In genomic region chr6:12456343-12456742, GRCh38 we compare ENCODE assay signal across 23 cellular contexts.
"Had no signal": no experiment of that assay in that cellular context is flagged by ENCODE, and none has a peak within 500 bp of the region (broad histone marks: within the 10 kb centered on the region; RNA-seq: fewer than 3 reads in every experiment).

No MANE protein-coding gene starts in this region.

- H3K79me2 ChIP-seq: hepatocyte had no signal

- H3K27me3 ChIP-seq: colonic mucosa, esophagus squamous epithelium, gastrocnemius medialis, hepatocyte, left lung had no signal

- H3K9me3 ChIP-seq: colonic mucosa, gastrocnemius medialis had no signal

- DNase-seq: colonic mucosa; cortex of kidney; effector CD8-positive, alpha-beta T cell; effector memory CD8-positive, alpha-beta T cell; endodermal cell; erythroblast; esophagus squamous epithelium; foreskin fibroblast; foreskin melanocyte; gastrocnemius medialis; glutamatergic neuron; left cardiac atrium; left ventricle myocardium superior; lower lobe of right lung; mesenchymal stem cell; naive thymus-derived CD4-positive, alpha-beta T cell had no signal

- ATAC-seq: effector memory CD8-positive, alpha-beta T cell; esophagus mucosa; gastrocnemius medialis; left cardiac atrium; left lung; left ventricle myocardium superior; lower lobe of right lung; naive thymus-derived CD4-positive, alpha-beta T cell had no signal

- H2AFZ ChIP-seq: hepatocyte had no signal

- H3K4me2 ChIP-seq: hepatocyte had no signal

- FAIRE-seq: endometrium, islet of Langerhans, keratinocyte had no signal

- H3K27ac ChIP-seq: colonic mucosa, epithelial cell of prostate, esophagus squamous epithelium, gastrocnemius medialis, hepatocyte, left lung, lower lobe of right lung had no signal

- H3K4me3 ChIP-seq: colonic mucosa, esophagus squamous epithelium, gastrocnemius medialis, hepatocyte, left lung, lower lobe of right lung had no signal

- H3K4me1 ChIP-seq: colonic mucosa, esophagus squamous epithelium, gastrocnemius medialis, left lung, lower lobe of right lung had no signal

- H3K36me3 ChIP-seq: colonic mucosa, esophagus squamous epithelium, gastrocnemius medialis, left lung, lower lobe of right lung had no signal
